15 cellular contexts compared by ENCODE assay signal in the genomic region with DNA sequence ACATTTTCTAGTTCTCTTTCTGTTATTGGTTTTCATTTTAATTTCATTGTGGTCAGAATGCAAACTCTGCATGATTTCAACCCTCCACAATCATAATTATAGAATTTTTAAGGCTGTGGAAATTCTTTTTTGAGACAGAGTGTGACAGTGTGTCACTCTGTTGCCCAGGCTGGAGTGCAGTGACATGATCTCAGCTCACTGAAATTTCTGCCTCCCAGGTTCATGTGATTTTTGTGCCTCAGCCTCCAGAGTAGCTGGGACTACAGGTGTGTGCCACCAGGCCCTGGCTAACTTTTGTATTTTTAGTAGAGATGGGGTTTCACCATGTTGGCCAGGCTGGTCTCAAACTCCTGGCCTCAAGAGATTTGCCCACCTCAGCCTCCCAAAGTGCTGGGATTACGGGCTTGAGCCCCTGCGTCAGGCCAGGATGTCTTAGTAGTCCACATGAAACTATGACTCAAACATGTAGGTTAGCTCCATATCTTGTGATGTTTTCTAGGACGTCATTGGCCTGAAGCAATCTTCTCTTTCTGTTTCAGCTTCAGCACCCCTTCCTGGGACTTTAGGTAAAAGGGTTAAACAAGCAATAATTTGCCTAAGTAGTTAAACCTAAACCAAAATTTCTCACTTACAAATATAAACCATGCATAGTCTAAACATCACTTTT. TPM values are rescaled to one million over a fixed set of nuclear protein-coding genes. Genes with fewer than 3 reads are reported as not detected.
A peak's percentile ranks its signal among the peaks of the same experiment; 100 is the strongest.
DNase-seq lines count a peak whose midpoint lies in the region; ATAC-seq, FAIRE-seq and TF ChIP-seq lines count a peak whose summit lies in the region.
"Had no signal": no experiment of that assay in that cellular context is flagged by ENCODE, and none has a peak within 500 bp of the region (broad histone marks: within the 10 kb centered on the region; RNA-seq: fewer than 3 reads in every experiment).

No MANE protein-coding gene starts in this region.

- TF ChIP-seq CTCF in stomach (IDR thresholded peaks at IDR 0.05): no peak

- DNase-seq in GM18507 (ENCODE audit: extremely low spot score, insufficient read length, low read depth) (no peak), sciatic nerve (ENCODE audit: low spot score) (no peak), NCI-H524 treated with DMSO at 0.1 percent for 48 hours (lab: John Stamatoyannopoulos, UW) (no peak), activated T-cell treated with anti-CD3 and anti-CD28 coated beads for 4 hours (no peak), stomach (no peak)
- DNase-seq: activated CD4-positive, alpha-beta T cell treated with anti-CD3 and anti-CD28 coated beads for 4 hours; DND-41; kidney had no signal

- peak; percentile 77 for FAIRE-seq in GM18507 (lab: Jason Lieb, UNC)
- FAIRE-seq: astrocyte, K562, kidney, RCC 7860 had no signal

- no peak for TF ChIP-seq EP300 in stomach (IDR thresholded peaks at IDR 0.05)

- ATAC-seq in GM19467 (IDR thresholded peaks at IDR 0.05; ENCODE audit: unreplicated experiment) (peak; percentile 89), HG02938 (IDR thresholded peaks at IDR 0.05; ENCODE audit: unreplicated experiment) (peak; percentile 86), HG03565 (IDR thresholded peaks at IDR 0.05; ENCODE audit: unreplicated experiment) (peak; percentile 79), sciatic nerve (no peak)
- ATAC-seq: K562 had no signal

- intact Hi-C loops in sciatic nerve (cut with DNase I) (no loop called here), stomach (cut with DNase I; ENCODE audit: low total_unique reads) (no loop called here)

- WGBS in stomach, 5 donors: 79 to 92% (median 85%) methylated on average over 3 of the region's 3 CpGs

- no peak overlapping the region for H3K27ac ChIP-seq in stomach

- peaks cover 0 to 28% (median 11%) of the 10 kb centered on the region in 4 donors for H3K9me3 ChIP-seq in stomach

- H3K4me3 ChIP-seq in stomach: no peak overlapping the region
- H3K4me3 ChIP-seq: K562 had no signal

- no peaks in the 10 kb centered on the region for H3K27me3 ChIP-seq in stomach

- no peaks in the 10 kb centered on the region for H3K36me3 ChIP-seq in stomach

- no peaks in the 10 kb centered on the region for H3K4me1 ChIP-seq in stomach

- TF ChIP-seq POLR2A in stomach (IDR thresholded peaks at IDR 0.05): no peak

RNA-seq across cellular contexts. Expression of gene SAMD3, which starts 47.4 kb away (rescaled TPM):
- 3.6 TPM for total RNA-seq in sciatic nerve
- 1 to 10 TPM in 3 of 5 donors, under 1 TPM in 1, not detected in 1; 0.87 to 4.2 (median 2.6) TPM for total RNA-seq in stomach
- under 1 TPM in 2 of 3 donors, not detected in 1; 0.15 to 0.50 TPM for polyA plus RNA-seq in stomach
- total RNA-seq: K562, renal cortical epithelial cell had no signal
